In the genomic region with DNA sequence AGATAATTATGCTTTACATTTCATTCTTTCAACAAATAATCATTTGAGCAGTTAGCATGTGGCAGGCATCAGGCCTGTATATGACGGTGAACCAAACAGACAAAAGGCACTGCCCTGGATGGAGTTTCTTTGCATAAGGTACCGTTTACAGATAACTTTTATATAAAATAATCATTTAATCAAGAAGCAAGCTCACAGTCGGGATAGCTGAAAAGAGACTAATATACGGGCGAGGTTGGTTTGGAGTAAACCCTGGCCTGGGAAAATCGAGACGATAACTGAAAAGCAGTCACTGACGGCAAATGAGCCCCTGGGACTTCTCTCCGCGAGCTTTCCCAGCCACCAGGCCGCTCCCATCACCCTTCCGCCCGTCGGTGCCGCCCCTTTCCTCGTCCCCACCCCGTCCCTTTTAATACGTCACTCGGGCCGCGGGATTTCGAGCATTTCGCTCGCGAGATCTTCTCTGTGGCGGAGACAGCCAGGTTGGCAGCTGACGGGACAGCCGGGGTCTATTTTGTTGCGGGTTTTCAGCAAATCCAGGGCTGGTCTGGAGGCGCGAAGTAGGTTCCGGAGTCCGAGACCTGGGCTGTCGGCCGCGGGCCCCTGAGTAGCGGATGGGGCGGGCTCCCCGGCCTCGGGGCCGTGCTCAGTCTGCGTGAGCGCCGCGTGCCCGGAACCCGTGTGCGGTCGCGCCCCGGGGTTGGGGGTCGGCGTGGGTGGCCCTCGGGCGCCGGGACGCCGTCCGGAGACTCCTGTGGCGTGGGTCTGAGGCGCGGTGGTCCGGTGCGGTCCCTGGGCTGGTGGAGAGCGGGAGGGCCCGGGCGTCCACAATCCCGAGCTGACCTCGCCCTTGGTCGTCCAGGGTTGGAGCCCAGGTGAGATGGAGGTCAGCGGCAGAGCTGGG, we compare ENCODE assay signal across 1 cellular context.
TF ChIP-seq lines count a peak whose summit lies in the region.

A gene (plus strand): TSS at position 462 of the 904 bp plus-strand sequence. CDS start 703 bp downstream, outside the sequence.

TF ChIP-seq in HEK293, 187 proteins besides CTCF, POLR2A, EP300 and RAD21 (continued from another document):
- TF ChIP-seq, protein P1, sequence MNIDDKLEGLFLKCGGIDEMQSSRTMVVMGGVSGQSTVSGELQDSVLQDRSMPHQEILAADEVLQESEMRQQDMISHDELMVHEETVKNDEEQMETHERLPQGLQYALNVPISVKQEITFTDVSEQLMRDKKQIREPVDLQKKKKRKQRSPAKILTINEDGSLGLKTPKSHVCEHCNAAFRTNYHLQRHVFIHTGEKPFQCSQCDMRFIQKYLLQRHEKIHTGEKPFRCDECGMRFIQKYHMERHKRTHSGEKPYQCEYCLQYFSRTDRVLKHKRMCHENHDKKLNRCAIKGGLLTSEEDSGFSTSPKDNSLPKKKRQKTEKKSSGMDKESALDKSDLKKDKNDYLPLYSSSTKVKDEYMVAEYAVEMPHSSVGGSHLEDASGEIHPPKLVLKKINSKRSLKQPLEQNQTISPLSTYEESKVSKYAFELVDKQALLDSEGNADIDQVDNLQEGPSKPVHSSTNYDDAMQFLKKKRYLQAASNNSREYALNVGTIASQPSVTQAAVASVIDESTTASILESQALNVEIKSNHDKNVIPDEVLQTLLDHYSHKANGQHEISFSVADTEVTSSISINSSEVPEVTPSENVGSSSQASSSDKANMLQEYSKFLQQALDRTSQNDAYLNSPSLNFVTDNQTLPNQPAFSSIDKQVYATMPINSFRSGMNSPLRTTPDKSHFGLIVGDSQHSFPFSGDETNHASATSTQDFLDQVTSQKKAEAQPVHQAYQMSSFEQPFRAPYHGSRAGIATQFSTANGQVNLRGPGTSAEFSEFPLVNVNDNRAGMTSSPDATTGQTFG (tag by site-specific recombination; IDR thresholded peaks at IDR 0.05; ENCODE audit: borderline replicate concordance) = no peak
- TF ChIP-seq ZBTB21 (tag by site-specific recombination; IDR thresholded peaks at IDR 0.05) (peak; percentile 42; the same call in 1 of the 2 replicates), SP3 (tag by site-specific recombination; IDR thresholded peaks at IDR 0.05) (peak; percentile 51; the same call in 1 of the 2 replicates), KLF9 (tag by site-specific recombination; IDR thresholded peaks at IDR 0.05; ENCODE audit: low read depth) (peak; percentile 76; the same call in 1 of the 2 replicates), ZNF626 (tag by site-specific recombination; IDR thresholded peaks at IDR 0.05) (no peak), ZSCAN16 (tag by site-specific recombination; IDR thresholded peaks at IDR 0.05) (no peak), OSR2 (tag by site-specific recombination; IDR thresholded peaks at IDR 0.05) (no peak), FEZF1 (tag by site-specific recombination; IDR thresholded peaks at IDR 0.05) (peak; percentile 32; the same call in 1 of the 2 replicates), ZNF560 (tag by site-specific recombination; IDR thresholded peaks at IDR 0.05; ENCODE audit: borderline replicate concordance) (no peak), ZNF610 (tag by site-specific recombination; IDR thresholded peaks at IDR 0.05; ENCODE audit: borderline replicate concordance) (0 out of 2 replicates have a peak, but pooled peaks have one; percentile 33), HOXC10 (CRISPR knock-in tag; IDR thresholded peaks at IDR 0.05) (no peak), ZNF623 (tag by site-specific recombination; IDR thresholded peaks at IDR 0.05) (no peak), TRIM28 (IDR thresholded peaks at IDR 0.05; ENCODE audit: borderline replicate concordance, low read length) (no peak), ZBTB17 (tag by site-specific recombination; IDR thresholded peaks at IDR 0.05) (0 out of 2 replicates have a peak, but pooled peaks have one; percentile 18), ZNF133 (tag by site-specific recombination; IDR thresholded peaks at IDR 0.05) (no peak), ZNF843 (tag by site-specific recombination; IDR thresholded peaks at IDR 0.05) (no peak), ZNF571 (tag by site-specific recombination; IDR thresholded peaks at IDR 0.05) (no peak), ZBTB8A (tag by site-specific recombination; IDR thresholded peaks at IDR 0.05) (no peak), ZNF701 (tag by site-specific recombination; IDR thresholded peaks at IDR 0.05) (no peak), ZNF391 (tag by site-specific recombination; IDR thresholded peaks at IDR 0.05; ENCODE audit: borderline replicate concordance, low read depth) (no peak), KLF7 (tag by site-specific recombination; IDR thresholded peaks at IDR 0.05; ENCODE audit: borderline replicate concordance) (no peak), ZNF121 (tag by site-specific recombination; IDR thresholded peaks at IDR 0.05) (no peak), MZF1 (tag by site-specific recombination; IDR thresholded peaks at IDR 0.05; ENCODE audit: borderline replicate concordance) (no peak), ZFP3 (tag by site-specific recombination; IDR thresholded peaks at IDR 0.05; ENCODE audit: low read depth) (no peak), ZNF335 (tag by site-specific recombination; conservative IDR thresholded peaks at IDR 0.05) (peak; percentile 45; the same call in 1 of the 2 replicates), SP2 (tag by site-specific recombination; IDR thresholded peaks at IDR 0.05) (peak; percentile 54), ZNF501 (tag by site-specific recombination; IDR thresholded peaks at IDR 0.05) (0 out of 2 replicates have a peak, but pooled peaks have one; percentile 22), ZNF138 (tag by site-specific recombination; IDR thresholded peaks at IDR 0.05; ENCODE audit: borderline replicate concordance) (no peak), ZNF837 (tag by site-specific recombination; IDR thresholded peaks at IDR 0.05) (no peak)
- TF ChIP-seq, protein P2, sequence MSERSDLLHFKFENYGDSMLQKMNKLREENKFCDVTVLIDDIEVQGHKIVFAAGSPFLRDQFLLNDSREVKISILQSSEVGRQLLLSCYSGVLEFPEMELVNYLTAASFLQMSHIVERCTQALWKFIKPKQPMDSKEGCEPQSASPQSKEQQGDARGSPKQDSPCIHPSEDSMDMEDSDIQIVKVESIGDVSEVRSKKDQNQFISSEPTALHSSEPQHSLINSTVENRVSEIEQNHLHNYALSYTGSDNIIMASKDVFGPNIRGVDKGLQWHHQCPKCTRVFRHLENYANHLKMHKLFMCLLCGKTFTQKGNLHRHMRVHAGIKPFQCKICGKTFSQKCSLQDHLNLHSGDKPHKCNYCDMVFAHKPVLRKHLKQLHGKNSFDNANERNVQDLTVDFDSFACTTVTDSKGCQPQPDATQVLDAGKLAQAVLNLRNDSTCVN (tag by site-specific recombination; optimal IDR thresholded peaks at IDR 0.05) = peak; percentile 76
- TF ChIP-seq, protein P3, sequence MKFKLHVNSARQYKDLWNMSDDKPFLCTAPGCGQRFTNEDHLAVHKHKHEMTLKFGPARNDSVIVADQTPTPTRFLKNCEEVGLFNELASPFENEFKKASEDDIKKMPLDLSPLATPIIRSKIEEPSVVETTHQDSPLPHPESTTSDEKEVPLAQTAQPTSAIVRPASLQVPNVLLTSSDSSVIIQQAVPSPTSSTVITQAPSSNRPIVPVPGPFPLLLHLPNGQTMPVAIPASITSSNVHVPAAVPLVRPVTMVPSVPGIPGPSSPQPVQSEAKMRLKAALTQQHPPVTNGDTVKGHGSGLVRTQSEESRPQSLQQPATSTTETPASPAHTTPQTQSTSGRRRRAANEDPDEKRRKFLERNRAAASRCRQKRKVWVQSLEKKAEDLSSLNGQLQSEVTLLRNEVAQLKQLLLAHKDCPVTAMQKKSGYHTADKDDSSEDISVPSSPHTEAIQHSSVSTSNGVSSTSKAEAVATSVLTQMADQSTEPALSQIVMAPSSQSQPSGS (tag by site-specific recombination; IDR thresholded peaks at IDR 0.05; ENCODE audit: low read depth) = no peak
- TF ChIP-seq, protein P4, sequence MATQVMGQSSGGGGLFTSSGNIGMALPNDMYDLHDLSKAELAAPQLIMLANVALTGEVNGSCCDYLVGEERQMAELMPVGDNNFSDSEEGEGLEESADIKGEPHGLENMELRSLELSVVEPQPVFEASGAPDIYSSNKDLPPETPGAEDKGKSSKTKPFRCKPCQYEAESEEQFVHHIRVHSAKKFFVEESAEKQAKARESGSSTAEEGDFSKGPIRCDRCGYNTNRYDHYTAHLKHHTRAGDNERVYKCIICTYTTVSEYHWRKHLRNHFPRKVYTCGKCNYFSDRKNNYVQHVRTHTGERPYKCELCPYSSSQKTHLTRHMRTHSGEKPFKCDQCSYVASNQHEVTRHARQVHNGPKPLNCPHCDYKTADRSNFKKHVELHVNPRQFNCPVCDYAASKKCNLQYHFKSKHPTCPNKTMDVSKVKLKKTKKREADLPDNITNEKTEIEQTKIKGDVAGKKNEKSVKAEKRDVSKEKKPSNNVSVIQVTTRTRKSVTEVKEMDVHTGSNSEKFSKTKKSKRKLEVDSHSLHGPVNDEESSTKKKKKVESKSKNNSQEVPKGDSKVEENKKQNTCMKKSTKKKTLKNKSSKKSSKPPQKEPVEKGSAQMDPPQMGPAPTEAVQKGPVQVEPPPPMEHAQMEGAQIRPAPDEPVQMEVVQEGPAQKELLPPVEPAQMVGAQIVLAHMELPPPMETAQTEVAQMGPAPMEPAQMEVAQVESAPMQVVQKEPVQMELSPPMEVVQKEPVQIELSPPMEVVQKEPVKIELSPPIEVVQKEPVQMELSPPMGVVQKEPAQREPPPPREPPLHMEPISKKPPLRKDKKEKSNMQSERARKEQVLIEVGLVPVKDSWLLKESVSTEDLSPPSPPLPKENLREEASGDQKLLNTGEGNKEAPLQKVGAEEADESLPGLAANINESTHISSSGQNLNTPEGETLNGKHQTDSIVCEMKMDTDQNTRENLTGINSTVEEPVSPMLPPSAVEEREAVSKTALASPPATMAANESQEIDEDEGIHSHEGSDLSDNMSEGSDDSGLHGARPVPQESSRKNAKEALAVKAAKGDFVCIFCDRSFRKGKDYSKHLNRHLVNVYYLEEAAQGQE (tag by site-specific recombination; IDR thresholded peaks at IDR 0.05) = no peak
TF ChIP-seq in HEK293: peak in this region for 29.
